In genomic region chr1:161549652-161550051, GRCh38 we compare ENCODE assay signal across 18 cellular contexts. TPM values are rescaled to one million over a fixed set of nuclear protein-coding genes. Genes with fewer than 3 reads are reported as not detected.
DNase-seq lines count a peak whose midpoint lies in the region; ATAC-seq and TF ChIP-seq lines count a peak whose summit lies in the region.
"Had no signal": no experiment of that assay in that cellular context is flagged by ENCODE, and none has a peak within 500 bp of the region (broad histone marks: within the 10 kb centered on the region; RNA-seq: fewer than 3 reads in every experiment).

FCGR3A (minus strand) TSS chr1:161549818; CDS start chr1:161549736, 82 bp downstream.

- ATAC-seq in heart left ventricle, result peak in 3 of 4 donors; percentile 23 to 44 (median 36)
- ATAC-seq in thoracic aorta (ENCODE audit: insufficient number of reproducible peaks, low FRiP score, low read depth), result no peak
- no peak for ATAC-seq in HG02642 (IDR thresholded peaks at IDR 0.05; ENCODE audit: poor library complexity, unreplicated experiment)
- ATAC-seq in GM21786 (IDR thresholded peaks at IDR 0.05; ENCODE audit: unreplicated experiment), result no peak

- H3K9me3 ChIP-seq in adrenal gland (replicated peaks in 1 of 3) (no peaks in the 10 kb centered on the region), heart left ventricle (no peaks in the 10 kb centered on the region), mononuclear cell (ENCODE audit: low read depth, low read length) (no peaks in the 10 kb centered on the region), thoracic aorta (no peaks in the 10 kb centered on the region)

- intact Hi-C loops in adrenal gland (cut with DNase I) (no loop called here), heart left ventricle (cut with DNase I) (no loop called here)

- no peaks in the 10 kb centered on the region for H3K27me3 ChIP-seq in adrenal gland
- peaks cover 0 to 3% (median 0%) of the 10 kb centered on the region in 9 donors for H3K27me3 ChIP-seq in heart left ventricle
- H3K27me3 ChIP-seq in mononuclear cell (ENCODE audit: insufficient read depth, low read length), result no peaks in the 10 kb centered on the region
- H3K27me3 ChIP-seq in thoracic aorta (replicated peaks; ENCODE audit: insufficient read depth), result no peaks in the 10 kb centered on the region

- H3K4me3 ChIP-seq in adrenal gland (peak within 1 kb of the TSS in 1 of 4 donors; percentile 19), heart left ventricle (peak within 1 kb of the TSS in 1 of 12 donors; percentile 51), mononuclear cell (ENCODE audit: low read length) (peak within 1 kb of the TSS; percentile 28), thoracic aorta (peak within 1 kb of the TSS; percentile 39)
- H3K4me3 ChIP-seq: smooth muscle cell had no signal

- no peak for TF ChIP-seq CTCF in adrenal gland (IDR thresholded peaks at IDR 0.05)
- TF ChIP-seq CTCF in heart left ventricle (IDR thresholded peaks at IDR 0.05), result no peak
- TF ChIP-seq CTCF in thoracic aorta (IDR thresholded peaks at IDR 0.05), result no peak

- H3K4me1 ChIP-seq in adrenal gland (replicated peaks in 1 of 2) (no peaks in the 10 kb centered on the region), heart left ventricle (peaks cover 0 to 10% (median 0%) of the 10 kb centered on the region in 12 donors), mononuclear cell (ENCODE audit: insufficient read depth, low read length) (peaks cover 32% of the 10 kb centered on the region), thoracic aorta (ENCODE audit: control insufficient read depth in 1 of 2, low read depth in 2 of 2) (no peaks in the 10 kb centered on the region)

- DNase-seq in adrenal gland (peak in 1 of 7 donors; percentile 12), heart left ventricle (no peak), thoracic aorta (ENCODE audit: low spot score) (no peak), EL (no peak)
- DNase-seq: activated CD4-positive, alpha-beta T cell treated with anti-CD3 and anti-CD28 coated beads for 4 hours; activated CD8-positive, alpha-beta memory T cell treated with anti-CD3 and anti-CD28 coated beads, Interleukin-2, amount 50 U/mL, for 48 hours; activated naive CD4-positive, alpha-beta T cell treated with Interleukin-2 at 50 U/mL for 16 hours; Calu3; cortex of kidney; NCI-H187 treated with DMSO at 0.1 percent for 48 hours; NCI-H446; NK-92 treated with Interleukin-12 subunit alpha and Interleukin-12 subunit beta, amount 100 ng/mL, for 24 hours had no signal

- 43 to 67% (median 46%) methylated on average over 2 of the region's 2 CpGs for WGBS in adrenal gland, 4 donors
- WGBS in heart left ventricle, 4 donors, result 50 to 78% (median 66%) methylated on average over 2 of the region's 2 CpGs

- no peak for TF ChIP-seq POLR2A in adrenal gland (IDR thresholded peaks at IDR 0.05)
- TF ChIP-seq POLR2A in heart left ventricle (IDR thresholded peaks at IDR 0.05), result no peak

- H3K36me3 ChIP-seq in adrenal gland (replicated peaks in 1 of 2) (no peaks in the 10 kb centered on the region), heart left ventricle (no peaks in the 10 kb centered on the region), thoracic aorta (no peaks in the 10 kb centered on the region)

- H3K27ac ChIP-seq in adrenal gland (peak within 1 kb of the TSS in 3 of 5 donors; percentile 32 to 72 (median 44)), heart left ventricle (peak within 1 kb of the TSS in 2 of 12 donors; percentile 19 to 89), thoracic aorta (no peak within 1 kb of the TSS)

RNA-seq across cellular contexts. Expression of gene FCGR3A, which starts in this region (rescaled TPM):
- total RNA-seq in adrenal gland, result 100 to 1,000 TPM in 6 of 8 donors, 10 to 100 TPM in 2; 19.0 to 184 (median 125) TPM
- 100 to 1,000 TPM in 1 of 3 donors, 10 to 100 TPM in 2; 18.1 to 103 (median 30.1) TPM for polyA plus RNA-seq in adrenal gland
- total RNA-seq in heart left ventricle, result 100 to 1,000 TPM in 1 of 9 donors, 10 to 100 TPM in 3, 1 to 10 TPM in 5; 1.8 to 204 (median 9.2) TPM
- polyA plus RNA-seq in heart left ventricle, result 1 to 10 TPM; 3.2 to 9.9 TPM
- 27.8 TPM for total RNA-seq in mononuclear cell
- 10 to 100 TPM; 41.2 to 46.8 TPM for total RNA-seq in thoracic aorta
- total RNA-seq: Calu3, fibroblast of villous mesenchyme, H1, smooth muscle cell had no signal
- polyA plus RNA-seq: H1 had no signal

Comparison
In these comparisons a context has a peak if more than half of its experiments do, and no peak if none do; other contexts are left out.
1. H3K27ac ChIP-seq: peak in adrenal gland (3 of 5); none in thoracic aorta (0 of 2).
2. ATAC-seq: peak in heart left ventricle (3 of 4); none in thoracic aorta (single experiment), HG02642 (single experiment) and GM21786 (single experiment).